Comparison of ENCODE assay signal across 8 cellular contexts in the genomic region with DNA sequence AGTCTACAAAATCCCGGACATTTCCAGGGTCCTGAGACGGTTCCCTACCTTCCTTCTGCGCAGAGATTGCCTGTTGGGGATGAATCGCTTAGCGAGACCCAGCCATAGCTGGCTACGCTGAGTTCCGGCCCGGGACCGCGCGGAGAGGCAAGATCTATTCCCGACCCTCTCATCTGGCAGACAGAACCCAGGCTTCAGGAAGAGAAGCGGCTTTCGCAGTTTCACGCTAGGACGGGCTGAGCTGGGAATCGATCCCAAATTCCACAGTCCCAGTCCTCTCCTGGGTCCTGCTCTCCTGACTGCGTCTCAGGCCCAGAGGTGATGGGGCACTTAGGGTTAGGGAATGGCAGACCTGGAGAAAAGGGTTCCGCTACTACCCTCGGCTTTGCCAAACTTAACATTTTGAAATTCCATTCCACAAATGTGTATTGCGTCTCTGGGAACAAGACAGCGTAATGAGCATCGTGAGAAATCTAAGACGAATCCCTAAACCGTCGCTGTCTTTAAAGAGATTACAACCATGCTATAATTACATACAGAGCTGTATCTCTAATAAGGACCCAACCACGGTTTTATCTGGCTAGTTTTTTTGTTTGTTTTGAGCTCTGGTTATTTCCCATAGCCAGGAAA. TPM values are rescaled to one million over a fixed set of nuclear protein-coding genes. Genes with fewer than 3 reads are reported as not detected.
DNase-seq lines count a peak whose midpoint lies in the region; ATAC-seq and TF ChIP-seq lines count a peak whose summit lies in the region.

No MANE protein-coding gene starts in this region.

- H3K9ac ChIP-seq in skeletal muscle tissue (ENCODE audit: low read depth in 1 of 3, low read length in 3 of 3), result peak overlapping the region; percentile 81 to 86 (median 84)

- intact Hi-C loops in body of pancreas (cut with DNase I), result no loop called here

- ATAC-seq in body of pancreas (no peak), HG02763 (IDR thresholded peaks at IDR 0.05; ENCODE audit: unreplicated experiment) (no peak)

- DNase-seq in NCI-H526 treated with DMSO at 0.1 percent for 48 hours (lab: John Stamatoyannopoulos, UW) (peak; percentile 1), NCI-H526 (lab: John Stamatoyannopoulos, UW) (no peak), body of pancreas (peak in 3 of 4 donors; percentile 22 to 23 (median 22)), iris pigment epithelial cell (ENCODE audit: low read depth) (peak; percentile 23)
- DNase-seq in stimulated activated naive CD4-positive, alpha-beta T cell treated with Interleukin-2 at 50 U/mL for 16 hours (lab: John Stamatoyannopoulos, UW), result no peak
- DNase-seq in activated effector memory CD4-positive, alpha-beta T cell treated with Interleukin-2 at 50 U/mL for 16 hours, result no peak

- H3K9me3 ChIP-seq in body of pancreas, result no peaks in the 10 kb centered on the region
- no peaks in the 10 kb centered on the region for H3K9me3 ChIP-seq in skeletal muscle tissue (ENCODE audit: control insufficient read depth in 3 of 3, low read length in 3 of 3)

- TF ChIP-seq POLR2A in body of pancreas (IDR thresholded peaks at IDR 0.05), result no peak

- H3K27me3 ChIP-seq in body of pancreas, result no peaks in the 10 kb centered on the region
- no peaks in the 10 kb centered on the region for H3K27me3 ChIP-seq in skeletal muscle tissue (ENCODE audit: control insufficient read depth in 3 of 3, insufficient read depth in 3 of 3, low read length in 3 of 3)

- H3K4me3 ChIP-seq in body of pancreas (peak overlapping the region; percentile 42 to 56), skeletal muscle tissue (ENCODE audit: low read length in 3 of 3) (peak overlapping the region; percentile 91 to 92 (median 91))

- 5 to 12% methylated on average over 16 to 27 of the region's 27 CpGs for WGBS in body of pancreas, 2 donors

- H3K4me1 ChIP-seq in body of pancreas (peaks cover 34% of the 10 kb centered on the region), skeletal muscle tissue (ENCODE audit: control insufficient read depth in 3 of 3, insufficient read depth in 3 of 3, low read length in 3 of 3) (peaks cover 16 to 40% (median 33%) of the 10 kb centered on the region in 3 donors)

- H3K36me3 ChIP-seq in body of pancreas (replicated peaks in 1 of 2; ENCODE audit: insufficient read depth in 1 of 2, low read depth in 2 of 2) (no peaks in the 10 kb centered on the region), skeletal muscle tissue (ENCODE audit: control insufficient read depth in 3 of 3, insufficient read depth in 3 of 3, low read length in 3 of 3) (peaks cover 2 to 17% (median 6%) of the 10 kb centered on the region in 3 donors)

- H3K27ac ChIP-seq in body of pancreas (peak overlapping the region; percentile 5 to 75 (median 63)), skeletal muscle tissue (ENCODE audit: low read depth, low read length) (peak overlapping the region; percentile 78)

- no peak for TF ChIP-seq CTCF in body of pancreas (IDR thresholded peaks at IDR 0.05)

RNA-seq across cellular contexts. Expression of a gene that starts 2.8 kb away (rescaled TPM):
- total RNA-seq in body of pancreas (10 to 100 TPM; 10.5 to 10.9 TPM), skeletal muscle tissue (16.2 TPM)

RNA-seq across cellular contexts. Expression of a gene that starts 10.8 kb away (rescaled TPM):
- total RNA-seq in body of pancreas, result 10 to 100 TPM; 38.6 to 48.5 TPM
- 28.7 TPM for total RNA-seq in skeletal muscle tissue

Comparison
In these comparisons a context has a peak if more than half of its experiments do, and no peak if none do; other contexts are left out.
1. DNase-seq: peak in NCI-H526 treated with DMSO at 0.1 percent for 48 hours (single experiment), body of pancreas (3 of 4) and iris pigment epithelial cell (single experiment); none in NCI-H526 (0 of 2), stimulated activated naive CD4-positive, alpha-beta T cell treated with Interleukin-2 at 50 U/mL for 16 hours (single experiment) and activated effector memory CD4-positive, alpha-beta T cell treated with Interleukin-2 at 50 U/mL for 16 hours (single experiment).